29 cellular contexts compared by ENCODE assay signal in the genomic region with DNA sequence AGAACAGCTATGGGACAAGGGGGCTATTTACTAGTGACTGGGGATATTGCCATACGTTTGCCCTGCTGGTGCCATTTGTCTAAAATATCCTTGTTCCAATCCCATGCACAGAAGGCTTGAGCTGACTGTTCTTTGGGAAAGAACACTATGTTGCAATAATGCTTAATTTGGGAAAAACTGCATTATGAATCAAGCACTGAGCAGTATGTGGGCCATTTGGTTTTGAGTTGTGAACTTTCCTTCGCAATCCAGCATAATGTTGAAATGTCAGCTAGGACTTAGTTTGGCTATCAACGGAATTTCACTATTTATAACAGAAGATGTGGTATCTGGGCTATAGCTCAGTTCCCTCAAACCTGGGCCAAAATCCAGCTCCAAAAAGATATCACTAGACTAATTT.
DNase-seq lines count a peak whose midpoint lies in the region; ATAC-seq, FAIRE-seq and TF ChIP-seq lines count a peak whose summit lies in the region.
"Had no signal": no experiment of that assay in that cellular context is flagged by ENCODE, and none has a peak within 500 bp of the region (broad histone marks: within the 10 kb centered on the region; RNA-seq: fewer than 3 reads in every experiment).

No MANE protein-coding gene starts in this region.

- H3K27ac ChIP-seq in HepG2 (ENCODE audit: extremely low read length, insufficient read depth, low read length), result no peak overlapping the region
- H3K27ac ChIP-seq in right lobe of liver, result no peak overlapping the region
- peak overlapping the region in 4 of 10 donors; percentile 1 to 64 (median 27) for H3K27ac ChIP-seq in heart right ventricle
- H3K27ac ChIP-seq in left lung, result no peak overlapping the region
- no peak overlapping the region for H3K27ac ChIP-seq in CD4-positive, alpha-beta memory T cell (ENCODE audit: low read depth, low read length)
- H3K27ac ChIP-seq: BLaER1 treated with 17β-estradiol and CSF1 and Interleukin-3, amounts not matched to agents 10 nM and 100 nM; GM23248; RWPE1; SK-N-MC had no signal

- CTCF ChIA-PET in HepG2 (lab: Yijun Ruan, JAX; ENCODE audit: low intra/inter-chr PET ratio, low total read pairs), result no interaction called here
- CTCF ChIA-PET in CD4-positive, alpha-beta memory T cell (lab: Charles Lee; ENCODE audit: partially characterized antibody), result no interaction called here

- H3K79me2 ChIP-seq in HepG2 (ENCODE audit: insufficient read depth, low read length), result no peaks in the 10 kb centered on the region

- POLR2A ChIA-PET in HepG2 (lab: Yijun Ruan, JAX), result no interaction called here
- POLR2A ChIA-PET in CD4-positive, alpha-beta memory T cell (lab: Charles Lee; ENCODE audit: partially characterized antibody), result no interaction called here

- peaks cover 17% of the 10 kb centered on the region for H3K9me3 Mint-ChIP-seq in chondrocyte (ENCODE audit: low read depth)
- peaks cover 0 to 8% (median 0%) of the 10 kb centered on the region in 8 donors for H3K9me3 Mint-ChIP-seq in CD4-positive, alpha-beta memory T cell

- H3K4me1 Mint-ChIP-seq in chondrocyte (ENCODE audit: low read depth), result no peaks in the 10 kb centered on the region
- no peaks in the 10 kb centered on the region for H3K4me1 Mint-ChIP-seq in CD4-positive, alpha-beta memory T cell

- H3K27ac Mint-ChIP-seq in chondrocyte (ENCODE audit: unreplicated experiment), result no peak overlapping the region
- H3K27ac Mint-ChIP-seq in CD4-positive, alpha-beta memory T cell, result no peak overlapping the region
- H3K27ac Mint-ChIP-seq: CD4-positive, alpha-beta T cell had no signal

- H2AFZ ChIP-seq in HepG2 (ENCODE audit: low read length), result no peak overlapping the region
- H2AFZ ChIP-seq: GM23248 had no signal

- no peak overlapping the region for H3K4me3 Mint-ChIP-seq in chondrocyte (ENCODE audit: unreplicated experiment)
- no peak overlapping the region for H3K4me3 Mint-ChIP-seq in CD4-positive, alpha-beta memory T cell
- H3K4me3 Mint-ChIP-seq: CD4-positive, alpha-beta T cell had no signal

- H4K20me1 ChIP-seq in HepG2 (ENCODE audit: insufficient read depth, low read length), result no peaks in the 10 kb centered on the region
- H4K20me1 ChIP-seq: BLaER1 treated with 17β-estradiol and CSF1 and Interleukin-3, amounts not matched to agents 10 nM and 100 nM had no signal

- H3K27me3 Mint-ChIP-seq in chondrocyte (ENCODE audit: low read depth), result peaks cover 2% of the 10 kb centered on the region
- H3K27me3 Mint-ChIP-seq in CD4-positive, alpha-beta memory T cell, result no peaks in the 10 kb centered on the region

- in situ Hi-C loops in HepG2 (cut with HindIII; ENCODE audit: extremely low pct_ligation_motif_present, low pct_unique_long_range_greater_than_20kb), result no loop called here

- H3K27me3 ChIP-seq in HepG2 (ENCODE audit: control insufficient read depth in 1 of 2, insufficient read depth in 2 of 2, low read length in 2 of 2) (peaks cover 0 to 23% of the 10 kb centered on the region in 2 experiments; a peak in 2 of 5 replicates), right lobe of liver (no peaks in the 10 kb centered on the region), heart right ventricle (peaks cover 0 to 17% (median 0%) of the 10 kb centered on the region in 7 donors), left lung (peaks cover 0 to 4% of the 10 kb centered on the region in 2 donors)
- H3K27me3 ChIP-seq in CD4-positive, alpha-beta memory T cell (ENCODE audit: insufficient read depth, low read length), result no peaks in the 10 kb centered on the region

- DNase-seq in HepG2 (ENCODE audit: low spot score), result no peak
- DNase-seq in right lobe of liver, result no peak
- DNase-seq in heart right ventricle, result no peak
- no peak for DNase-seq in left lung
- DNase-seq in chondrocyte (ENCODE audit: low spot score), result no peak
- DNase-seq in CD4-positive, alpha-beta memory T cell, result no peak
- DNase-seq: AML-193; CD4-positive, alpha-beta T cell; COR-L47; DMS53; GM23248; H7; KG1; NCI-H1092; NCI-H1417 treated with DMSO at 0.1 percent for 48 hours; NCI-H1694 treated with DMSO at 0.1 percent for 48 hours; NCI-H2081; NCI-H2171; NCI-H226; NCI-H510A; NCI-H69; SIG-M5 had no signal

- H3K4me1 ChIP-seq in HepG2 (ENCODE audit: insufficient read depth, low read length) (no peaks in the 10 kb centered on the region), right lobe of liver (no peaks in the 10 kb centered on the region), heart right ventricle (peaks cover 0 to 7% (median 0%) of the 10 kb centered on the region in 9 donors), left lung (no peaks in the 10 kb centered on the region)
- no peaks in the 10 kb centered on the region for H3K4me1 ChIP-seq in CD4-positive, alpha-beta memory T cell (ENCODE audit: insufficient read depth, low read length)

- H3K4me3 ChIP-seq in HepG2 (replicated peaks in 1 of 3; ENCODE audit: insufficient read depth in 1 of 3, low read depth in 2 of 3, low read length in 3 of 3) (no peak overlapping the region), right lobe of liver (no peak overlapping the region), heart right ventricle (peak overlapping the region in 3 of 10 donors; percentile 30 to 32 (median 31)), left lung (no peak overlapping the region)
- H3K4me3 ChIP-seq in CD4-positive, alpha-beta memory T cell (ENCODE audit: low read length in 2 of 2), result no peak overlapping the region
- H3K4me3 ChIP-seq: BLaER1 treated with 17β-estradiol and CSF1 and Interleukin-3, amounts not matched to agents 10 nM and 100 nM; GM23248; SK-N-MC had no signal

- FAIRE-seq in HepG2 (lab: Jason Lieb, UNC), result no peak
- FAIRE-seq: A204.1, HTR-8/SVneo had no signal

- BruUV-seq in HepG2 (replicated peaks; lab: Mats Ljungman, UMichigan), result no TSS peak

- H3K9ac ChIP-seq in HepG2 (ENCODE audit: insufficient read depth, low read depth, low read length), result no peak overlapping the region
- H3K9ac ChIP-seq: BLaER1 treated with 17β-estradiol and CSF1 and Interleukin-3, amounts not matched to agents 10 nM and 100 nM; GM23248 had no signal

- no peak for TF ChIP-seq RAD21 in HepG2 (CRISPR knock-in tag; IDR thresholded peaks at IDR 0.05)

- intact Hi-C loops in HepG2 (cut with micrococcal nuclease; ENCODE audit: unreplicated experiment) (no loop called here), right lobe of liver (cut with DNase I) (no loop called here), heart right ventricle (cut with DNase I) (loop anchor here in 1 of 10 donors (10.0 kb wide), 1 partner anchor 58 kb away; no protein-coding TSS in a partner anchor), left lung (cut with DNase I) (no loop called here)
- intact Hi-C loops in CD4-positive, alpha-beta memory T cell (cut with micrococcal nuclease), result no loop called here

- H3K9me3 ChIP-seq in HepG2 (ENCODE audit: low read length), result no peaks in the 10 kb centered on the region
- no peaks in the 10 kb centered on the region for H3K9me3 ChIP-seq in right lobe of liver
- H3K9me3 ChIP-seq in heart right ventricle, result no peaks in the 10 kb centered on the region
- H3K9me3 ChIP-seq in left lung, result no peaks in the 10 kb centered on the region
- no peaks in the 10 kb centered on the region for H3K9me3 ChIP-seq in CD4-positive, alpha-beta memory T cell (ENCODE audit: control insufficient read depth in 1 of 2, low read length in 2 of 2)
- H3K9me3 ChIP-seq: BLaER1 treated with 17β-estradiol and CSF1 and Interleukin-3, amounts not matched to agents 10 nM and 100 nM had no signal

- ATAC-seq in HepG2 (no peak), right lobe of liver (no peak), heart right ventricle (peak in 7 of 8 donors; percentile 17 to 73 (median 55)), left lung (peak; percentile 50), HG02981 (IDR thresholded peaks at IDR 0.05; ENCODE audit: unreplicated experiment) (no peak), HG03442 (IDR thresholded peaks at IDR 0.05; ENCODE audit: unreplicated experiment) (no peak)

- TF ChIP-seq CTCF in HepG2 (CRISPR knock-in tag; IDR thresholded peaks at IDR 0.05) (no peak), right lobe of liver (IDR thresholded peaks at IDR 0.05) (no peak), heart right ventricle (IDR thresholded peaks at IDR 0.05) (no peak), left lung (IDR thresholded peaks at IDR 0.05) (no peak), chondrocyte (IDR thresholded peaks at IDR 0.05) (no peak)

- H3K36me3 Mint-ChIP-seq in chondrocyte (ENCODE audit: low read depth), result no peaks in the 10 kb centered on the region
- no peaks in the 10 kb centered on the region for H3K36me3 Mint-ChIP-seq in CD4-positive, alpha-beta memory T cell

- H3K36me3 ChIP-seq in HepG2 (replicated peaks in 1 of 2; ENCODE audit: control insufficient read depth in 1 of 2, insufficient read depth in 2 of 2, low read length in 2 of 2) (no peaks in the 10 kb centered on the region), right lobe of liver (no peaks in the 10 kb centered on the region), heart right ventricle (no peaks in the 10 kb centered on the region), left lung (no peaks in the 10 kb centered on the region)
- H3K36me3 ChIP-seq in CD4-positive, alpha-beta memory T cell (ENCODE audit: insufficient read depth, low read length), result no peaks in the 10 kb centered on the region
- H3K36me3 ChIP-seq: BLaER1 treated with 17β-estradiol and CSF1 and Interleukin-3, amounts not matched to agents 10 nM and 100 nM had no signal

- WGBS in HepG2 (ENCODE audit: low lambda C conversion rate), result 0% methylated on average over 3 of the region's 3 CpGs
- WGBS in right lobe of liver (ENCODE audit: insufficient coverage, low coverage, low lambda C conversion rate, missing lambda C conversion rate), result 36% methylated on average over 3 of the region's 3 CpGs
- WGBS in heart right ventricle, 2 donors, result 49 to 57% methylated on average over 3 of the region's 3 CpGs

- TF ChIP-seq POLR2A in HepG2 (IDR thresholded peaks at IDR 0.05; ENCODE audit: insufficient read depth in 1 of 2, low read depth in 2 of 2, low read length in 2 of 2) (no peak), right lobe of liver (IDR thresholded peaks at IDR 0.05) (no peak)

- no peak for TF ChIP-seq EP300 in HepG2 (IDR thresholded peaks at IDR 0.05; ENCODE audit: low read depth in 2 of 2, low read length in 2 of 2)
- no peak for TF ChIP-seq EP300 in HepG2 (CRISPR knock-in tag; IDR thresholded peaks at IDR 0.05; ENCODE audit: borderline replicate concordance)

- H3K4me2 ChIP-seq in HepG2 (ENCODE audit: low read depth, low read length), result no peak overlapping the region
- H3K4me2 ChIP-seq: BLaER1 treated with 17β-estradiol and CSF1 and Interleukin-3, amounts not matched to agents 10 nM and 100 nM had no signal

TF ChIP-seq in HepG2, 621 proteins besides CTCF, POLR2A, EP300 and RAD21:
- TF ChIP-seq ZNF776 (CRISPR knock-in tag; IDR thresholded peaks at IDR 0.05), result no peak
- TF ChIP-seq MIXL1 (CRISPR knock-in tag; IDR thresholded peaks at IDR 0.05), result no peak
- no peak for TF ChIP-seq FOXC1 (CRISPR knock-in tag; IDR thresholded peaks at IDR 0.05; ENCODE audit: borderline replicate concordance)
- TF ChIP-seq ZNF501 (CRISPR knock-in tag; IDR thresholded peaks at IDR 0.05), result no peak
- TF ChIP-seq CEBPB (IDR thresholded peaks at IDR 0.05; ENCODE audit: borderline replicate concordance, low read depth, low read length), result peak; percentile 33; the same call in 1 of the 2 replicates
- TF ChIP-seq STAT5B (CRISPR knock-in tag; IDR thresholded peaks at IDR 0.05), result no peak
- TF ChIP-seq BORCS8-MEF2B (CRISPR knock-in tag; IDR thresholded peaks at IDR 0.05), result no peak

Comparison
In these comparisons a context has a peak if more than half of its experiments do, and no peak if none do; other contexts are left out.
1. ATAC-seq: peak in heart right ventricle (7 of 8) and left lung (single experiment); none in HepG2 (single experiment), right lobe of liver (0 of 4), HG02981 (single experiment) and HG03442 (single experiment).